Comparison of ENCODE assay signal across 18 cellular contexts in the genomic region with DNA sequence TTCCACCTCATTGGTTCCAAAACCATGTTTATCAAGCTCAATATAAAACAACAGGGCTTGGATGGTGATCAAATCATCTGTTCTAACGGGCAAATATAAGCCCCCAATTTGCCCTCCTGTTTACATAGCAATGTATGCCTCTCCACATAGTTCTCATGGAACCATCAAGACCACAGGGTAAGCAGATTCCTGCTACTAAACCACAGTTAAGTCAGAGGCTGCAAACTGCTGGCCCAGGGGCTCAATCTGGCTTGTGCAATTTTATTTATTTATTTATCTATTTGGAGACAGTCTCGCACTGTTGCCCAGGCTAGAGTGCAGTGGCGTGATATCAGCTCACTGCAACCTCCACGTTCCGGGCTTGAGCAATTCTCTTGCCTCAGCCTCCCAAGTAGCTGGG. TPM values are rescaled to one million over a fixed set of nuclear protein-coding genes. Genes with fewer than 3 reads are reported as not detected.
DNase-seq lines count a peak whose midpoint lies in the region; ATAC-seq, FAIRE-seq and TF ChIP-seq lines count a peak whose summit lies in the region.
"Had no signal": no experiment of that assay in that cellular context is flagged by ENCODE, and none has a peak within 500 bp of the region (broad histone marks: within the 10 kb centered on the region; RNA-seq: fewer than 3 reads in every experiment).

No MANE protein-coding gene starts in this region.

- H3K79me1 ChIP-seq in IMR-90 (ENCODE audit: low read depth in 1 of 2, low read length in 2 of 2) (peaks cover 17 to 39% of the 10 kb centered on the region in 2 experiments), mesenchymal stem cell (replicated peaks; ENCODE audit: low read length, poor library complexity, severe bottlenecking) (peaks cover 23% of the 10 kb centered on the region)

- FAIRE-seq in GM19239 (lab: Jason Lieb, UNC) = no peak
- FAIRE-seq: GM12892, GM18507, H1, HTR-8/SVneo had no signal

- H2BK120ac ChIP-seq in IMR-90 (ENCODE audit: low read depth, low read length) (no peak overlapping the region), mesenchymal stem cell (ENCODE audit: low read depth, low read length) (no peak overlapping the region)

- POLR2A ChIA-PET in IMR-90 (lab: Charles Lee; ENCODE audit: unreplicated experiment) = no interaction called here

- H4K8ac ChIP-seq in IMR-90 (ENCODE audit: low read depth in 2 of 2, low read length in 2 of 2) = no peak overlapping the region
- H4K8ac ChIP-seq in mesenchymal stem cell (ENCODE audit: low read length) = no peak overlapping the region

- dilution Hi-C loops in IMR-90 (cut with HindIII; ENCODE audit: low sequenced_read_pairs, unreplicated experiment) = no loop called here

- no peak for TF ChIP-seq RAD21 in IMR-90 (IDR thresholded peaks at IDR 0.05; ENCODE audit: low read length)

- H3K4me1 ChIP-seq in BLaER1 (peaks cover 38% of the 10 kb centered on the region), IMR-90 (ENCODE audit: control insufficient read depth, insufficient read depth, low read length) (peaks cover 1% of the 10 kb centered on the region; the same call in 1 of the 2 replicates), mesenchymal stem cell (ENCODE audit: control insufficient read depth, insufficient read depth, low read depth, low read length) (peaks cover 1% of the 10 kb centered on the region)
- H3K4me1 ChIP-seq: BE2C had no signal

- H3K4ac ChIP-seq in IMR-90 (ENCODE audit: low read depth, low read length) (no peak overlapping the region), mesenchymal stem cell (ENCODE audit: low read depth in 1 of 2, low read length in 2 of 2) (no peak overlapping the region)

- H3K23ac ChIP-seq in IMR-90 (ENCODE audit: low read depth, low read length) (peak overlapping the region; percentile 82; the same call in 1 of the 2 replicates), mesenchymal stem cell (ENCODE audit: low read length in 2 of 2) (no peak overlapping the region)

- H3K18ac ChIP-seq in IMR-90 (ENCODE audit: low read depth, low read length) (no peak overlapping the region), mesenchymal stem cell (ENCODE audit: low read depth in 1 of 2, low read length in 2 of 2) (no peak overlapping the region)

- TF ChIP-seq CTCF in IMR-90 (conservative IDR thresholded peaks at IDR 0.05; ENCODE audit: low read depth, low read length) = no peak

- no peak overlapping the region for H2BK12ac ChIP-seq in mesenchymal stem cell (ENCODE audit: low read length in 2 of 2)

- in situ Hi-C loops in IMR-90 (cut with MboI; ENCODE audit: low sequenced_read_pairs) = no loop called here

- H3K4me3 ChIP-seq in BLaER1 = no peak overlapping the region
- no peak overlapping the region for H3K4me3 ChIP-seq in IMR-90 (ENCODE audit: insufficient read depth, low read depth, low read length)
- H3K4me3 ChIP-seq in mesenchymal stem cell (ENCODE audit: insufficient read depth in 1 of 2, low read depth in 1 of 2, low read length in 2 of 2) = no peak overlapping the region

- DNase-seq in IMR-90 = peak; percentile 31
- DNase-seq in fibroblast of peridontal ligament (ENCODE audit: extremely low read depth) = peak; percentile 37
- peak; percentile 29 for DNase-seq in mesenchymal stem cell
- no peak for DNase-seq in NCI-H1092 (lab: John Stamatoyannopoulos, UW)
- DNase-seq in GM19239 (ENCODE audit: insufficient read length, low spot score) = no peak
- DNase-seq: BE2C; CD4-positive, alpha-beta memory T cell; DMS153; DMS79; GDM1; HCEC 1CT; KG1 had no signal

- no TSS peak for BruUV-seq in IMR-90 (replicated peaks; lab: Mats Ljungman, UMichigan)

- TF ChIP-seq POLR2A in IMR-90 (IDR thresholded peaks at IDR 0.05; ENCODE audit: low read depth, low read length) = no peak

- H3K4me2 ChIP-seq in BLaER1 (peak overlapping the region; percentile 51), IMR-90 (ENCODE audit: low read depth, low read length) (no peak overlapping the region), mesenchymal stem cell (ENCODE audit: low read length, poor library complexity, severe bottlenecking) (no peak overlapping the region)

- H3K27ac ChIP-seq in BLaER1 (no peak overlapping the region), IMR-90 (ENCODE audit: insufficient read depth, low read length) (no peak overlapping the region), mesenchymal stem cell (ENCODE audit: low read length, poor library complexity, severe bottlenecking) (no peak overlapping the region)

- no CpG with 5 or more reads among the region's 5 CpGs for WGBS in IMR-90 (ENCODE audit: extremely low coverage in 2 of 2, insufficient read length in 1 of 2), 2 experiments
- 91% methylated on average over 5 of the region's 5 CpGs for WGBS in mesenchymal stem cell

- H3K9ac ChIP-seq in BLaER1 (no peak overlapping the region), IMR-90 (ENCODE audit: low read depth, low read length) (no peak overlapping the region), mesenchymal stem cell (ENCODE audit: low read length) (no peak overlapping the region)

- H2BK20ac ChIP-seq in IMR-90 (ENCODE audit: low read depth, low read length) = no peak overlapping the region

- CTCF ChIA-PET in IMR-90 (lab: Yijun Ruan, JAX) = no interaction called here

- H3K27me3 ChIP-seq in BLaER1 = no peaks in the 10 kb centered on the region
- H3K27me3 ChIP-seq in IMR-90 (ENCODE audit: control insufficient read depth, insufficient read depth, low read length) = no peaks in the 10 kb centered on the region
- no peaks in the 10 kb centered on the region for H3K27me3 ChIP-seq in mesenchymal stem cell (ENCODE audit: control insufficient read depth in 1 of 2, insufficient read depth in 1 of 2, low read length in 2 of 2)

- H2AK5ac ChIP-seq in IMR-90 (ENCODE audit: low read depth, low read length) (no peak overlapping the region), mesenchymal stem cell (ENCODE audit: low read length, severe bottlenecking) (no peak overlapping the region)

- ATAC-seq in IMR-90 (ENCODE audit: low read depth) (no peak), HG02840 (IDR thresholded peaks at IDR 0.05; ENCODE audit: low FRiP score, unreplicated experiment) (no peak)

- no peak overlapping the region for H2BK15ac ChIP-seq in IMR-90 (ENCODE audit: low read depth, low read length)
- no peak overlapping the region for H2BK15ac ChIP-seq in mesenchymal stem cell (ENCODE audit: low read depth, poor library complexity, severe bottlenecking)

- no peaks in the 10 kb centered on the region for H3K36me3 ChIP-seq in BLaER1
- H3K36me3 ChIP-seq in IMR-90 (ENCODE audit: control insufficient read depth, insufficient read depth, low read length) = peaks cover 8% of the 10 kb centered on the region
- peaks cover 0 to 6% of the 10 kb centered on the region in 2 experiments for H3K36me3 ChIP-seq in mesenchymal stem cell (ENCODE audit: control insufficient read depth in 1 of 2, insufficient read depth in 2 of 2, low read depth in 1 of 2, low read length in 2 of 2)
- H3K36me3 ChIP-seq: BE2C had no signal

- no peaks in the 10 kb centered on the region for H3K9me3 ChIP-seq in BLaER1
- no peaks in the 10 kb centered on the region for H3K9me3 ChIP-seq in IMR-90 (ENCODE audit: control insufficient read depth, insufficient read depth, low read length)
- H3K9me3 ChIP-seq in mesenchymal stem cell (ENCODE audit: control insufficient read depth, low read length) = no peaks in the 10 kb centered on the region
- H3K9me3 ChIP-seq: BE2C had no signal

- no peak overlapping the region for H4K5ac ChIP-seq in IMR-90 (ENCODE audit: low read depth, low read length)

- H3K56ac ChIP-seq in IMR-90 (ENCODE audit: extremely low read depth, insufficient read depth, low read length) = no peak overlapping the region

- H3K9me1 ChIP-seq in IMR-90 (ENCODE audit: insufficient read depth, low read length) = peaks cover 3% of the 10 kb centered on the region; the same call in 1 of the 2 replicates

- H4K20me1 ChIP-seq in BLaER1 = no peaks in the 10 kb centered on the region
- no peaks in the 10 kb centered on the region for H4K20me1 ChIP-seq in IMR-90 (ENCODE audit: insufficient read depth, low read length)

- H2AK9ac ChIP-seq in IMR-90 (replicated peaks; ENCODE audit: low read depth, low read length, poor library complexity) = no peak overlapping the region

- intact Hi-C loops in IMR-90 (cut with micrococcal nuclease) = no loop called here

- H3K14ac ChIP-seq in IMR-90 (replicated peaks; ENCODE audit: low read depth, low read length) (0 out of 2 replicates have a peak overlapping the region, but pooled peaks have one; percentile 15), mesenchymal stem cell (ENCODE audit: low read length in 2 of 2) (no peak overlapping the region)

- H2BK5ac ChIP-seq in IMR-90 (ENCODE audit: low read depth, low read length, poor library complexity, severe bottlenecking) (no peak overlapping the region), mesenchymal stem cell (ENCODE audit: low read depth, low read length, poor library complexity, severe bottlenecking) (no peak overlapping the region)

- no peak overlapping the region for H2AFZ ChIP-seq in IMR-90 (replicated peaks; ENCODE audit: low read length, poor library complexity)
- H2AFZ ChIP-seq in mesenchymal stem cell (ENCODE audit: low read depth, low read length) = no peak overlapping the region

- H4K91ac ChIP-seq in IMR-90 (ENCODE audit: insufficient read depth, low read depth, low read length) (no peak overlapping the region), mesenchymal stem cell (ENCODE audit: low read length) (no peak overlapping the region)

TF ChIP-seq in IMR-90, 13 proteins besides CTCF, POLR2A, EP300 and RAD21:
- TF ChIP-seq MAFK (IDR thresholded peaks at IDR 0.05; ENCODE audit: low read depth, low read length) (no peak), NFE2L2 (IDR thresholded peaks at IDR 0.05; ENCODE audit: low read depth, low read length) (no peak), CEBPB (IDR thresholded peaks at IDR 0.05; ENCODE audit: low read depth, low read length) (no peak), MXI1 (IDR thresholded peaks at IDR 0.05; ENCODE audit: borderline replicate concordance, low read depth, low read length) (no peak)
- TF ChIP-seq, protein P1, sequence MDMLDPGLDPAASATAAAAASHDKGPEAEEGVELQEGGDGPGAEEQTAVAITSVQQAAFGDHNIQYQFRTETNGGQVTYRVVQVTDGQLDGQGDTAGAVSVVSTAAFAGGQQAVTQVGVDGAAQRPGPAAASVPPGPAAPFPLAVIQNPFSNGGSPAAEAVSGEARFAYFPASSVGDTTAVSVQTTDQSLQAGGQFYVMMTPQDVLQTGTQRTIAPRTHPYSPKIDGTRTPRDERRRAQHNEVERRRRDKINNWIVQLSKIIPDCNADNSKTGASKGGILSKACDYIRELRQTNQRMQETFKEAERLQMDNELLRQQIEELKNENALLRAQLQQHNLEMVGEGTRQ (IDR thresholded peaks at IDR 0.05; ENCODE audit: low read depth, low read length) = no peak
TF ChIP-seq in IMR-90: peak in this region for 0.

RNA-seq across cellular contexts. Expression of a gene that starts 18.9 kb away (rescaled TPM):
- total RNA-seq in IMR-90 (2012; rRNA removed) = 53.2 and 53.9 TPM in 2 replicates
- polyA plus RNA-seq in IMR-90 (2012; rRNA removed) = 39.0 and 43.5 TPM in 2 replicates
- 21.0 and 28.9 TPM in 2 replicates for polyA plus RNA-seq in IMR-90 (2012; cell fraction: cytosol; rRNA removed)
- polyA plus RNA-seq in IMR-90 (2012; cell fraction: nucleus; rRNA removed; ENCODE audit: low replicate concordance) = 25.2 and 89.7 TPM in 2 replicates
- 30.8 TPM for polyA plus RNA-seq in mesenchymal stem cell (2013, experiment 1 of 2)
- polyA plus RNA-seq in mesenchymal stem cell (2013, experiment 2 of 2) = 33.1 TPM

Comparison
In these comparisons a context has a peak if more than half of its experiments do, and no peak if none do; other contexts are left out.
1. DNase-seq: peak in IMR-90 (single experiment), fibroblast of peridontal ligament (single experiment) and mesenchymal stem cell (single experiment); none in NCI-H1092 (single experiment) and GM19239 (single experiment).